In genomic region chr1:167110586-167110985, GRCh38 we compare ENCODE assay signal across 16 cellular contexts. TPM values are rescaled to one million over a fixed set of nuclear protein-coding genes. Genes with fewer than 3 reads are reported as not detected.
DNase-seq lines count a peak whose midpoint lies in the region; ATAC-seq, FAIRE-seq and TF ChIP-seq lines count a peak whose summit lies in the region.
"Had no signal": no experiment of that assay in that cellular context is flagged by ENCODE, and none has a peak within 500 bp of the region (broad histone marks: within the 10 kb centered on the region; RNA-seq: fewer than 3 reads in every experiment).

No MANE protein-coding gene starts in this region.

- no peak overlapping the region for H3K27ac Mint-ChIP-seq in memory B cell
- H3K27ac Mint-ChIP-seq: dendritic cell treated with granulocyte-macrophage colony-stimulating factor and Interleukin-4, amounts not matched to agents 40 ng/mL and 50 ng/mL, for 4 days had no signal

- no peaks in the 10 kb centered on the region for H3K36me3 Mint-ChIP-seq in memory B cell

- H3K4me2 ChIP-seq in OCI-LY7 (ENCODE audit: low read length), result no peak overlapping the region

- no TSS peak for BruUV-seq in OCI-LY7 (replicated peaks; lab: Mats Ljungman, UMichigan)

- H3K27ac ChIP-seq in OCI-LY7 (ENCODE audit: low read depth, low read length, poor library complexity, severe bottlenecking), result no peak overlapping the region

- H3K9me3 Mint-ChIP-seq in memory B cell, result peaks cover 9% of the 10 kb centered on the region

- DNase-seq in GM18507 (ENCODE audit: extremely low spot score, insufficient read length, low read depth), result no peak
- DNase-seq in OCI-LY7 (ENCODE audit: low spot score), result peak; percentile 54
- DNase-seq in memory B cell (ENCODE audit: low spot score in 2 of 2), result no peak
- DNase-seq in DMS 273 (lab: John Stamatoyannopoulos, UW; ENCODE audit: unreplicated experiment), result no peak
- DNase-seq in NCI-H2081 (lab: John Stamatoyannopoulos, UW), result no peak
- DNase-seq in NCI-H82 treated with DMSO at 0.1 percent for 48 hours (lab: John Stamatoyannopoulos, UW; ENCODE audit: unreplicated experiment), result no peak
- DNase-seq: activated CD8-positive, alpha-beta memory T cell treated with anti-CD3 and anti-CD28 coated beads for 24 hours; anterior cingulate cortex; COR-L47; HCEC 1CT; NCI-H2171 treated with DMSO at 0.1 percent for 48 hours; retina had no signal

- no peaks in the 10 kb centered on the region; the same call in 1 of the 2 replicates for H3K36me3 ChIP-seq in OCI-LY7 (ENCODE audit: insufficient read depth, low read length)

- no peak overlapping the region for H2AFZ ChIP-seq in OCI-LY7 (ENCODE audit: low read length)

- peak; percentile 62 for FAIRE-seq in GM18507 (lab: Jason Lieb, UNC)

- H4K20me1 ChIP-seq in OCI-LY7 (ENCODE audit: insufficient read depth, low read length), result no peaks in the 10 kb centered on the region

- ATAC-seq in HG02870 (IDR thresholded peaks at IDR 0.05; ENCODE audit: unreplicated experiment) (peak; percentile 77), memory B cell (ENCODE audit: low read depth) (peak; percentile 75), HG02840 (IDR thresholded peaks at IDR 0.05; ENCODE audit: low FRiP score, unreplicated experiment) (no peak)

- POLR2A ChIA-PET in OCI-LY7 (lab: Charles Lee), result interaction anchor here (0.6 kb wide), 1 partner anchor 619 kb away, joined by 3 read pairs; no protein-coding TSS in a partner anchor

- no peaks in the 10 kb centered on the region for H3K9me2 ChIP-seq in OCI-LY7 (ENCODE audit: insufficient read depth, low read length)

- H3K4me1 Mint-ChIP-seq in memory B cell, result peaks cover 20% of the 10 kb centered on the region

- CTCF ChIA-PET in OCI-LY7 (lab: Charles Lee; ENCODE audit: unreplicated experiment), result no interaction called here

- intact Hi-C loops in OCI-LY7 (cut with micrococcal nuclease; ENCODE audit: unreplicated experiment), result no loop called here

- H3K4me3 ChIP-seq in OCI-LY7 (ENCODE audit: low read depth, low read length, poor library complexity, severe bottlenecking), result no peak overlapping the region

- no peaks in the 10 kb centered on the region for H3K79me2 ChIP-seq in OCI-LY7 (ENCODE audit: insufficient read depth, low read depth, low read length)

- no peaks in the 10 kb centered on the region for H3K9me3 ChIP-seq in OCI-LY7 (ENCODE audit: low read length)

- peaks cover 5% of the 10 kb centered on the region for H3K27me3 Mint-ChIP-seq in memory B cell

- H3K4me3 Mint-ChIP-seq in memory B cell, result no peak overlapping the region
- H3K4me3 Mint-ChIP-seq: dendritic cell treated with granulocyte-macrophage colony-stimulating factor and Interleukin-4, amounts not matched to agents 40 ng/mL and 50 ng/mL, for 4 days had no signal

- no peak for TF ChIP-seq CTCF in OCI-LY7 (conservative IDR thresholded peaks at IDR 0.05; ENCODE audit: low read length)

- H3K4me1 ChIP-seq in OCI-LY7 (ENCODE audit: insufficient read depth, low read length, poor library complexity, severe bottlenecking), result peaks cover 25% of the 10 kb centered on the region

RNA-seq across cellular contexts. Expression of gene STYXL2, which starts 16.7 kb away (rescaled TPM):
- total RNA-seq in OCI-LY7 (2014; rRNA removed; shearing (Covaris generic)), result not detected in 2 replicates
- total RNA-seq in OCI-LY7 (2022), result not detected in 2 replicates

RNA-seq across cellular contexts. Expression of gene GPA33, which starts 20.4 kb away (rescaled TPM):
- not detected in 2 replicates for total RNA-seq in OCI-LY7 (2014; rRNA removed; shearing (Covaris generic))
- total RNA-seq in OCI-LY7 (2022), result not detected in 2 replicates
- total RNA-seq: temporal lobe had no signal
